Comparison of ENCODE assay signal across 8 cellular contexts in the genomic region with DNA sequence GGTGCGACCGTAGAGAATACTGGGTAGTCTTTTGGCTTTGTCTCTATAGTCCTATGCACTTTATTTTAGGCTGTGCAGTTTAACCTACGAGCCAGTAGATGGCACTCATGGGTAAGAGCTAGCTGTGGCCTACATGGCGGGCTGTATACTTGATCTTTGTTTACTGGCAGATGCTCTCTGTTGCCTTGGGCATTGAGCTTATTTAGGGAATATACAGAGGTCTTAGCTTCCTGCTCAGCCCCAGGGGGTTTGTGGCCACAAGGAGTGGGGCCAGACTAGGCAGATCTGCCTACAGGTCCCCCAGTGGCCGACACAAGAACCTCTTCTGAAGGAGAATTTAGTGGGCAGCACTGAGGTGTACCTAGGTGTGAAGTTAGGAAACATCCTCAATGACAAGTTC.
A peak's percentile ranks its signal among the peaks of the same experiment; 100 is the strongest.
DNase-seq lines count a peak whose midpoint lies in the region; ATAC-seq and TF ChIP-seq lines count a peak whose summit lies in the region.

No MANE protein-coding gene starts in this region.

- in situ Hi-C loops in astrocyte of the spinal cord (cut with HindIII; ENCODE audit: low sequenced_read_pairs): no loop called here

- no peak overlapping the region for H3K27ac Mint-ChIP-seq in activated T-helper 1 cell treated with anti-CD3 and anti-CD28 coated beads, Interleukin-12 subunit alpha, Interleukin-12 subunit beta, Interleukin-2, Interleukin-4 antibody, amounts not matched to agents 30 ng/mL and 10 ng/mL and 1 ng/mL, durations not matched to agents 14 hours and 24 hours and 36 hours

- no peak overlapping the region for H3K4me3 Mint-ChIP-seq in activated T-helper 1 cell treated with anti-CD3 and anti-CD28 coated beads, Interleukin-12 subunit alpha, Interleukin-12 subunit beta, Interleukin-2, Interleukin-4 antibody, amounts not matched to agents 30 ng/mL and 10 ng/mL and 1 ng/mL, durations not matched to agents 14 hours and 24 hours and 36 hours

- peak; percentile 80 for TF ChIP-seq CTCF in astrocyte of the spinal cord (IDR thresholded peaks at IDR 0.05; ENCODE audit: low read depth, low read length)

- intact Hi-C loops in activated T-helper 1 cell treated with anti-CD3 and anti-CD28 coated beads, Interleukin-12 subunit alpha, Interleukin-12 subunit beta, Interleukin-2, Interleukin-4 antibody, amounts not matched to agents 30 ng/mL and 10 ng/mL and 1 ng/mL, durations not matched to agents 14 hours and 24 hours and 36 hours (cut with micrococcal nuclease): loop anchor here (1.0 to 2.0 kb wide), 2 partner anchors 323 to 815 kb away; no protein-coding TSS in a partner anchor

- peak; percentile 99 for ATAC-seq in GM19467 (IDR thresholded peaks at IDR 0.05; ENCODE audit: unreplicated experiment)
- peak; percentile 99 for ATAC-seq in HG03354 (IDR thresholded peaks at IDR 0.05; ENCODE audit: poor library complexity, severe bottlenecking, unreplicated experiment)

- no peaks in the 10 kb centered on the region for H3K36me3 Mint-ChIP-seq in activated T-helper 1 cell treated with anti-CD3 and anti-CD28 coated beads, Interleukin-12 subunit alpha, Interleukin-12 subunit beta, Interleukin-2, Interleukin-4 antibody, amounts not matched to agents 30 ng/mL and 10 ng/mL and 1 ng/mL, durations not matched to agents 14 hours and 24 hours and 36 hours (ENCODE audit: low read depth)

- no peaks in the 10 kb centered on the region for H3K4me1 Mint-ChIP-seq in activated T-helper 1 cell treated with anti-CD3 and anti-CD28 coated beads, Interleukin-12 subunit alpha, Interleukin-12 subunit beta, Interleukin-2, Interleukin-4 antibody, amounts not matched to agents 30 ng/mL and 10 ng/mL and 1 ng/mL, durations not matched to agents 14 hours and 24 hours and 36 hours (ENCODE audit: low read depth)

- no peak overlapping the region for H3K4me3 ChIP-seq in astrocyte of the spinal cord (ENCODE audit: low read depth, low read length)

- DNase-seq in ELF-1 (ENCODE audit: low read depth, low spot score) (peak; percentile 93), NCI-H446 treated with DMSO at 0.1 percent for 48 hours (lab: John Stamatoyannopoulos, UW) (peak; percentile 27), astrocyte of the spinal cord (ENCODE audit: low read depth, low spot score) (peak; percentile 10), inferior parietal cortex (ENCODE audit: extremely low spot score) (peak; percentile 13), superior temporal gyrus (ENCODE audit: extremely low spot score) (peak; percentile 38)
- DNase-seq in activated T-helper 1 cell treated with anti-CD3 and anti-CD28 coated beads, Interleukin-12 subunit alpha, Interleukin-12 subunit beta, Interleukin-2, Interleukin-4 antibody, amounts not matched to agents 30 ng/mL and 10 ng/mL and 1 ng/mL, durations not matched to agents 14 hours and 24 hours and 36 hours (ENCODE audit: low spot score): no peak

- no peaks in the 10 kb centered on the region for H3K9me3 Mint-ChIP-seq in activated T-helper 1 cell treated with anti-CD3 and anti-CD28 coated beads, Interleukin-12 subunit alpha, Interleukin-12 subunit beta, Interleukin-2, Interleukin-4 antibody, amounts not matched to agents 30 ng/mL and 10 ng/mL and 1 ng/mL, durations not matched to agents 14 hours and 24 hours and 36 hours

- H3K27me3 Mint-ChIP-seq in activated T-helper 1 cell treated with anti-CD3 and anti-CD28 coated beads, Interleukin-12 subunit alpha, Interleukin-12 subunit beta, Interleukin-2, Interleukin-4 antibody, amounts not matched to agents 30 ng/mL and 10 ng/mL and 1 ng/mL, durations not matched to agents 14 hours and 24 hours and 36 hours (ENCODE audit: insufficient read depth): peaks cover 2% of the 10 kb centered on the region
